Comparison of ENCODE assay signal across 17 cellular contexts in the genomic region with DNA sequence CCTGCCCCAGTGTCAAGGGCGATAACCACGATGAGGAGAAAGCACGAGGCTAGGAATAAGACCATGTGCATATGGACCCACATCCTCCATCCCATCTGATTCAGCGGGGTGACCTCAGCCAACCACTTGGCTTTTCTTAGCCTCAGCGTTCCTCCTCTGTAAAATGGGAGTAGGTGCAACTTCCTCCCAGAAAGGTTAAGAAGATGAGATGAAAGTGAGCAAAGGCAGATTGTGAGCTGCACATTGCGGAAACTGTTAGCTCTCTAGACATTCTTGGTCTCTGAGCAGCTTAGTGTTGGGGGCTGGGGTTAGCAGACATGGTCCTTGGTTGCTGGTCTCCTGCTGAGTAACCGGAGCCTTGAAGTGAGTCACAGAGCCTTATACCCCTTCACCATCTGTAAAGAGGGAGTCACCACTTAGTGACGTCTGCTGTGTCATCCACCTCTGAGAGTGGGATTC.
DNase-seq lines count a peak whose midpoint lies in the region; ATAC-seq, FAIRE-seq and TF ChIP-seq lines count a peak whose summit lies in the region.
"Had no signal": no experiment of that assay in that cellular context is flagged by ENCODE, and none has a peak within 500 bp of the region (broad histone marks: within the 10 kb centered on the region; RNA-seq: fewer than 3 reads in every experiment).

No MANE protein-coding gene starts in this region.

- no peaks in the 10 kb centered on the region for H3K9me3 Mint-ChIP-seq in endodermal cell
- H3K9me3 Mint-ChIP-seq: activated CD4-positive, alpha-beta T cell treated with anti-CD3 and anti-CD28 coated beads, Interleukin-2, amount 10 ng/mL, durations not matched to agents 7 days and 5 days; activated naive CD4-positive, alpha-beta T cell treated with anti-CD3 and anti-CD28 coated beads, Interleukin-2, amount 50 U/mL, for 72 hours had no signal

- no peak for TF ChIP-seq CTCF in NB4 (IDR thresholded peaks at IDR 0.05; ENCODE audit: low read depth, low read length)
- TF ChIP-seq CTCF in endodermal cell (conservative IDR thresholded peaks at IDR 0.05), result no peak

- peak; percentile 93 for DNase-seq in Daoy (ENCODE audit: low read depth)
- DNase-seq in NB4 (ENCODE audit: low read depth), result peak; percentile 20
- DNase-seq in endodermal cell, result peak; percentile 33
- peak; percentile 89 for DNase-seq in skeletal muscle cell (ENCODE audit: low read depth)
- no peak for DNase-seq in activated CD4-positive, alpha-beta T cell treated with anti-CD3 and anti-CD28 coated beads, Interleukin-2, amount 50 U/mL, for 1 hour
- no peak for DNase-seq in GM12892 (ENCODE audit: insufficient read length)
- DNase-seq: activated CD4-positive, alpha-beta T cell treated with anti-CD3 and anti-CD28 coated beads, Interleukin-2, amount 10 ng/mL, durations not matched to agents 7 days and 5 days; colonic mucosa; foreskin melanocyte; KG1; NCI-H1694; NCI-H526 treated with DMSO at 0.1 percent for 48 hours; stimulated activated CD4-positive, alpha-beta T cell treated with anti-CD3 and anti-CD28 coated beads, Interleukin-4, amount 100 ng/mL, for 1 hour had no signal

- H3K4me3 ChIP-seq in NB4 (ENCODE audit: low read depth, low read length) (no peak overlapping the region), endodermal cell (ENCODE audit: low read length) (no peak overlapping the region), skeletal muscle cell (ENCODE audit: low read depth, low read length) (no peak overlapping the region)
- H3K4me3 ChIP-seq: colonic mucosa had no signal

- no peak overlapping the region for H3K27ac Mint-ChIP-seq in endodermal cell
- H3K27ac Mint-ChIP-seq: activated CD4-positive, alpha-beta T cell treated with anti-CD3 and anti-CD28 coated beads, Interleukin-2, amount 10 ng/mL, durations not matched to agents 7 days and 5 days; activated naive CD4-positive, alpha-beta T cell treated with anti-CD3 and anti-CD28 coated beads, Interleukin-2, amount 50 U/mL, for 72 hours had no signal

- no peaks in the 10 kb centered on the region for H3K36me3 ChIP-seq in endodermal cell (ENCODE audit: control insufficient read depth, insufficient read depth, low read length)
- H3K36me3 ChIP-seq: colonic mucosa had no signal

- no peaks in the 10 kb centered on the region for H3K9me3 ChIP-seq in endodermal cell (ENCODE audit: control insufficient read depth, low read length)
- H3K9me3 ChIP-seq: colonic mucosa had no signal

- H3K9ac ChIP-seq in endodermal cell (ENCODE audit: extremely low read depth, low read length, poor library complexity, severe bottlenecking), result no peak overlapping the region

- ATAC-seq in GM19035 (IDR thresholded peaks at IDR 0.05; ENCODE audit: unreplicated experiment), result no peak

- H3K4me1 Mint-ChIP-seq in endodermal cell, result peaks cover 69% of the 10 kb centered on the region
- H3K4me1 Mint-ChIP-seq: activated CD4-positive, alpha-beta T cell treated with anti-CD3 and anti-CD28 coated beads, Interleukin-2, amount 10 ng/mL, durations not matched to agents 7 days and 5 days had no signal

- H3K27ac ChIP-seq in endodermal cell (ENCODE audit: low read depth, low read length), result no peak overlapping the region
- H3K27ac ChIP-seq: colonic mucosa, RWPE1 had no signal

- no peak for TF ChIP-seq POLR2A in NB4 (IDR thresholded peaks at IDR 0.05; ENCODE audit: extremely low read depth, insufficient read length)
- TF ChIP-seq POLR2A in GM12892 (IDR thresholded peaks at IDR 0.05; ENCODE audit: low read depth, low read length), result no peak

- WGBS in endodermal cell (ENCODE audit: insufficient coverage in 1 of 2, insufficient read length in 1 of 2), 2 experiments, result 90 to 95% methylated on average over 2 to 8 of the region's 8 CpGs

- peaks cover 5% of the 10 kb centered on the region for H3K36me3 Mint-ChIP-seq in endodermal cell (ENCODE audit: low read depth)
- H3K36me3 Mint-ChIP-seq: activated naive CD4-positive, alpha-beta T cell treated with anti-CD3 and anti-CD28 coated beads, Interleukin-2, amount 50 U/mL, for 72 hours had no signal

- no peaks in the 10 kb centered on the region for H3K27me3 ChIP-seq in endodermal cell (ENCODE audit: control insufficient read depth, insufficient read depth, low read length, poor library complexity, severe bottlenecking)
- H3K27me3 ChIP-seq: colonic mucosa had no signal

- peaks cover 31% of the 10 kb centered on the region for H3K27me3 Mint-ChIP-seq in endodermal cell (ENCODE audit: insufficient read depth)
- H3K27me3 Mint-ChIP-seq: activated CD4-positive, alpha-beta T cell treated with anti-CD3 and anti-CD28 coated beads, Interleukin-2, amount 10 ng/mL, durations not matched to agents 7 days and 5 days had no signal

- H3K4me3 Mint-ChIP-seq in endodermal cell, result no peak overlapping the region
- H3K4me3 Mint-ChIP-seq: activated CD4-positive, alpha-beta T cell treated with anti-CD3 and anti-CD28 coated beads, Interleukin-2, amount 10 ng/mL, durations not matched to agents 7 days and 5 days had no signal

- peaks cover 24% of the 10 kb centered on the region for H3K4me1 ChIP-seq in endodermal cell (ENCODE audit: control insufficient read depth, insufficient read depth, low read length)
- H3K4me1 ChIP-seq: colonic mucosa had no signal

- no peak for FAIRE-seq in GM12892 (lab: Jason Lieb, UNC)
- FAIRE-seq: keratinocyte had no signal

Comparison
In these comparisons a context has a peak if more than half of its experiments do, and no peak if none do; other contexts are left out.
1. DNase-seq: peak in Daoy (single experiment), NB4 (single experiment), endodermal cell (single experiment) and skeletal muscle cell (single experiment); none in activated CD4-positive, alpha-beta T cell treated with anti-CD3 and anti-CD28 coated beads, Interleukin-2, amount 50 U/mL, for 1 hour (single experiment) and GM12892 (single experiment).